8 cellular contexts compared by ENCODE assay signal in genomic region chr3:102235679-102236078, GRCh38.
DNase-seq lines count a peak whose midpoint lies in the region; ATAC-seq, FAIRE-seq and TF ChIP-seq lines count a peak whose summit lies in the region.

No MANE protein-coding gene starts in this region.

- no peaks in the 10 kb centered on the region for H3K79me1 ChIP-seq in mesendoderm (ENCODE audit: low read length)

- H3K4ac ChIP-seq in mesendoderm (ENCODE audit: low read depth, low read length): no peak overlapping the region

- no peak overlapping the region for H3K27ac ChIP-seq in RWPE1
- no peak overlapping the region for H3K27ac ChIP-seq in mesendoderm (ENCODE audit: low read depth, low read length)

- H3K56ac ChIP-seq in mesendoderm (ENCODE audit: low read length): no peak overlapping the region

- no peak overlapping the region for H2BK120ac ChIP-seq in mesendoderm (ENCODE audit: low read depth, low read length)

- no peak for FAIRE-seq in HTR-8/SVneo (lab: Jason Lieb, UNC)

- no CpG with 5 or more reads among the region's 5 CpGs for WGBS in mesendoderm (ENCODE audit: extremely low coverage, insufficient coverage, low lambda C conversion rate)

- H2AK5ac ChIP-seq in mesendoderm (ENCODE audit: low read length): no peak overlapping the region

- H3K9ac ChIP-seq in mesendoderm (ENCODE audit: low read length): no peak overlapping the region

- peak; percentile 46 for ATAC-seq in HG02759 (IDR thresholded peaks at IDR 0.05; ENCODE audit: unreplicated experiment)
- no peak for ATAC-seq in GM19467 (IDR thresholded peaks at IDR 0.05; ENCODE audit: unreplicated experiment)

- TF ChIP-seq CTCF in RWPE1 (conservative IDR thresholded peaks at IDR 0.05; ENCODE audit: low read depth): peak; percentile 55

- H3K4me1 ChIP-seq in mesendoderm (ENCODE audit: control insufficient read depth, low read depth, low read length): peaks cover 5% of the 10 kb centered on the region

- no peak overlapping the region for H2BK15ac ChIP-seq in mesendoderm (replicated peaks; ENCODE audit: low read depth)

- CTCF ChIA-PET in RWPE1 (lab: Yijun Ruan, JAX): interaction anchor here (0.7 to 2.7 kb wide), 9 partner anchors 10 to 437 kb away, joined by 3 to 21 read pairs (median 4); no protein-coding TSS in a partner anchor

- no peak overlapping the region for H3K18ac ChIP-seq in mesendoderm (ENCODE audit: low read length)

- no peak overlapping the region for H4K8ac ChIP-seq in mesendoderm (ENCODE audit: low read depth, low read length)

- no peak overlapping the region for H2BK5ac ChIP-seq in mesendoderm (ENCODE audit: low read length)

- H3K23ac ChIP-seq in mesendoderm (ENCODE audit: low read length): no peak overlapping the region

- no peaks in the 10 kb centered on the region for H3K27me3 ChIP-seq in mesendoderm (ENCODE audit: insufficient read depth, low read length, poor library complexity)

- H3K4me2 ChIP-seq in mesendoderm (ENCODE audit: low read length): no peak overlapping the region

- POLR2A ChIA-PET in RWPE1 (lab: Yijun Ruan, JAX; ENCODE audit: low non-redundant PET): no interaction called here

- no peak overlapping the region for H3K4me3 ChIP-seq in mesendoderm (ENCODE audit: low read length)

- no peaks in the 10 kb centered on the region for H3K36me3 ChIP-seq in mesendoderm (ENCODE audit: control insufficient read depth, insufficient read depth, low read length)

- no peak overlapping the region for H4K5ac ChIP-seq in mesendoderm (ENCODE audit: low read length)

- H3K79me2 ChIP-seq in mesendoderm (ENCODE audit: control insufficient read depth, insufficient read depth, low read length): no peaks in the 10 kb centered on the region

- DNase-seq in NCI-H146 (lab: John Stamatoyannopoulos, UW): peak; percentile 1
- no peak for DNase-seq in NCI-H146 treated with DMSO at 0.1 percent for 48 hours (lab: John Stamatoyannopoulos, UW; ENCODE audit: unreplicated experiment)
- peak; percentile 37 for DNase-seq in RWPE1 (ENCODE audit: low spot score)
- peak; percentile 52 for DNase-seq in mesendoderm
- DNase-seq in HTR-8/SVneo (ENCODE audit: insufficient read length, low spot score): no peak
- DNase-seq in NCI-H2196 (lab: John Stamatoyannopoulos, UW; ENCODE audit: unreplicated experiment): no peak

Comparison
In these comparisons a context has a peak if more than half of its experiments do, and no peak if none do; other contexts are left out.
1. DNase-seq: peak in NCI-H146 (single experiment), RWPE1 (single experiment) and mesendoderm (single experiment); none in NCI-H146 treated with DMSO at 0.1 percent for 48 hours (single experiment), HTR-8/SVneo (single experiment) and NCI-H2196 (single experiment).